Comparison of ENCODE assay signal across 1 cellular context in the genomic region with DNA sequence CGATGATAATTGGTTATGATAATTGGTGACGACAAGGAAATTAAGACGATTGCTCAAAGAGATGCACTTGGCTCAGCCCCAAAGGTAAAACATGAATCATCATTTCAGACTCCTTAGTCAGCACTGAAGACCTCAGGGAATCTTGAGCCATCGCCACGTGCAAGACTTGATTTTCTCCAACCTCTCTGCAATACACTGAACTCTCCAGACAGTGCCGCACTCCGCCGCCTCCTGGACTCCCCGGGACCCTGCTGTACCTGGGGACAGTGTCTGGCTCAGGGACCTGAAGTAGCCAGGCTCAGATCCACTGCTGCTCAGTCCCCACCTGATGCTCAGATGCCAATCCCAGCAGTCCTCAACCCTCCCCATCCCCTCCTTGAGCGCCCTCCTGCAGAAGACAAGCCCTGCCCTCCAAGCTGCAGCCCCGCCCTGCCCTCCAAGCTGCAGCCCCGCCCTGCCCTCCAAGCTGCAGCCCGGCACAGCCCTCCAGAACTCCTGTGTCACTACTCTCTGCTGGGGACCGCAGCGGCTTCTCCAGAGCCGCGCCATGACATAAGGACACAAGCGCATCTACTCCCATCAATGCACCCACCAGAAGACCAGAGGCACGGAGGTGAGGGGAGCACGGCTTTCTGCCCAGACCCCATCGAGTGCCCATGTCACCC.
A peak's percentile ranks its signal among the peaks of the same experiment; 100 is the strongest.
TF ChIP-seq lines count a peak whose summit lies in the region.

No MANE protein-coding gene starts in this region.

TF ChIP-seq in HepG2, 621 proteins besides CTCF, POLR2A, EP300 and RAD21 (continued from another document and continues in another):
- TF ChIP-seq MYPOP (CRISPR knock-in tag; IDR thresholded peaks at IDR 0.05) (no peak), DNMT3B (CRISPR knock-in tag; conservative IDR thresholded peaks at IDR 0.05) (no peak), KDM6A (CRISPR knock-in tag; IDR thresholded peaks at IDR 0.05; ENCODE audit: low read depth) (no peak), NFKB2 (CRISPR knock-in tag; IDR thresholded peaks at IDR 0.05; ENCODE audit: borderline replicate concordance) (peak; percentile 62; the same call in 1 of the 2 replicates), CCAR2 (optimal IDR thresholded peaks at IDR 0.05; ENCODE audit: low read depth, low read length) (no peak), U2AF2 (IDR thresholded peaks at IDR 0.05; ENCODE audit: low read depth, low read length) (no peak), KMT2B (CRISPR knock-in tag; IDR thresholded peaks at IDR 0.05) (peak; percentile 32; the same call in 1 of the 2 replicates), IKZF1 (IDR thresholded peaks at IDR 0.05) (no peak), ZNF343 (CRISPR knock-in tag; IDR thresholded peaks at IDR 0.05) (no peak), EED (CRISPR knock-in tag; IDR thresholded peaks at IDR 0.05) (peak; percentile 87), CREB1 (IDR thresholded peaks at IDR 0.05) (no peak), CREB1 (CRISPR knock-in tag; IDR thresholded peaks at IDR 0.05) (no peak), MAX (IDR thresholded peaks at IDR 0.05) (no peak), NCOR1 (IDR thresholded peaks at IDR 0.05; ENCODE audit: borderline replicate concordance, low read length) (no peak), HOXA3 (CRISPR knock-in tag; IDR thresholded peaks at IDR 0.05) (no peak), NCOA2 (CRISPR knock-in tag; IDR thresholded peaks at IDR 0.05) (0 out of 2 replicates have a peak, but pooled peaks have one; percentile 29), ZBTB7B (CRISPR knock-in tag; IDR thresholded peaks at IDR 0.05) (no peak), ZNF331 (CRISPR knock-in tag; IDR thresholded peaks at IDR 0.05) (no peak), HOXA9 (CRISPR knock-in tag; IDR thresholded peaks at IDR 0.05; ENCODE audit: borderline replicate concordance) (no peak), GATA4 (IDR thresholded peaks at IDR 0.05; ENCODE audit: borderline replicate concordance, low read depth) (no peak), KLF12 (CRISPR knock-in tag; IDR thresholded peaks at IDR 0.05; ENCODE audit: borderline replicate concordance) (no peak), TMF1 (CRISPR knock-in tag; IDR thresholded peaks at IDR 0.05; ENCODE audit: low read depth) (no peak), ZNF10 (CRISPR knock-in tag; IDR thresholded peaks at IDR 0.05; ENCODE audit: borderline replicate concordance, low read depth) (no peak), ZC3H13 (CRISPR knock-in tag; IDR thresholded peaks at IDR 0.05) (no peak), ETV6 (CRISPR knock-in tag; conservative IDR thresholded peaks at IDR 0.05) (no peak), ZNF773 (CRISPR knock-in tag; IDR thresholded peaks at IDR 0.05; ENCODE audit: borderline replicate concordance) (no peak), MED8 (CRISPR knock-in tag; IDR thresholded peaks at IDR 0.05; ENCODE audit: insufficient replicate concordance) (no peak), EEA1 (CRISPR knock-in tag; IDR thresholded peaks at IDR 0.05; ENCODE audit: borderline replicate concordance) (no peak), KLF15 (CRISPR knock-in tag; IDR thresholded peaks at IDR 0.05; ENCODE audit: borderline replicate concordance) (no peak), ZNF577 (CRISPR knock-in tag; IDR thresholded peaks at IDR 0.05; ENCODE audit: borderline replicate concordance, low read depth) (no peak), TEAD2 (CRISPR knock-in tag; IDR thresholded peaks at IDR 0.05) (no peak), SPEN (CRISPR knock-in tag; IDR thresholded peaks at IDR 0.05; ENCODE audit: low read depth) (no peak), ZNF101 (CRISPR knock-in tag; IDR thresholded peaks at IDR 0.05; ENCODE audit: borderline replicate concordance, low read depth) (no peak), RAD51 (IDR thresholded peaks at IDR 0.05; ENCODE audit: borderline replicate concordance) (no peak), ARID2 (CRISPR knock-in tag; IDR thresholded peaks at IDR 0.05; ENCODE audit: borderline replicate concordance) (peak; percentile 76; the same call in 1 of the 2 replicates), SMARCE1 (IDR thresholded peaks at IDR 0.05; ENCODE audit: borderline replicate concordance) (no peak), ELF1 (CRISPR knock-in tag; IDR thresholded peaks at IDR 0.05) (no peak), ZNF749 (CRISPR knock-in tag; IDR thresholded peaks at IDR 0.05; ENCODE audit: borderline replicate concordance) (no peak), PLRG1 (conservative IDR thresholded peaks at IDR 0.05) (no peak), ZNF496 (CRISPR knock-in tag; IDR thresholded peaks at IDR 0.05; ENCODE audit: insufficient replicate concordance) (no peak), MLX (CRISPR knock-in tag; IDR thresholded peaks at IDR 0.05) (no peak), ZKSCAN1 (IDR thresholded peaks at IDR 0.05; ENCODE audit: low read length) (no peak), ZMAT3 (CRISPR knock-in tag; conservative IDR thresholded peaks at IDR 0.05) (no peak), ZNF598 (CRISPR knock-in tag; IDR thresholded peaks at IDR 0.05; ENCODE audit: borderline replicate concordance) (no peak; the same call in 1 of the 2 replicates), MTF2 (CRISPR knock-in tag; IDR thresholded peaks at IDR 0.05; ENCODE audit: borderline replicate concordance) (peak; percentile 27; the same call in 1 of the 2 replicates), ESRRA (CRISPR knock-in tag; IDR thresholded peaks at IDR 0.05; ENCODE audit: low read depth) (no peak), USF2 (IDR thresholded peaks at IDR 0.05; ENCODE audit: low read depth, low read length) (no peak), USF2 (CRISPR knock-in tag; IDR thresholded peaks at IDR 0.05; ENCODE audit: borderline replicate concordance) (no peak; the same call in 1 of the 2 replicates), AHR (CRISPR knock-in tag; IDR thresholded peaks at IDR 0.05) (no peak)
- TF ChIP-seq, protein P1, sequence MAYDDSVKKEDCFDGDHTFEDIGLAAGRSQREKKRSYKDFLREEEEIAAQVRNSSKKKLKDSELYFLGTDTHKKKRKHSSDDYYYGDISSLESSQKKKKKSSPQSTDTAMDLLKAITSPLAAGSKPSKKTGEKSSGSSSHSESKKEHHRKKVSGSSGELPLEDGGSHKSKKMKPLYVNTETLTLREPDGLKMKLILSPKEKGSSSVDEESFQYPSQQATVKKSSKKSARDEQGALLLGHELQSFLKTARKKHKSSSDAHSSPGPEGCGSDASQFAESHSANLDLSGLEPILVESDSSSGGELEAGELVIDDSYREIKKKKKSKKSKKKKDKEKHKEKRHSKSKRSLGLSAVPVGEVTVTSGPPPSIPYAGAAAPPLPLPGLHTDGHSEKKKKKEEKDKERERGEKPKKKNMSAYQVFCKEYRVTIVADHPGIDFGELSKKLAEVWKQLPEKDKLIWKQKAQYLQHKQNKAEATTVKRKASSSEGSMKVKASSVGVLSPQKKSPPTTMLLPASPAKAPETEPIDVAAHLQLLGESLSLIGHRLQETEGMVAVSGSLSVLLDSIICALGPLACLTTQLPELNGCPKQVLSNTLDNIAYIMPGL (CRISPR knock-in tag; IDR thresholded peaks at IDR 0.05; ENCODE audit: borderline replicate concordance in 1 of 2, low read depth in 1 of 2) = no peak
- TF ChIP-seq, protein P2, sequence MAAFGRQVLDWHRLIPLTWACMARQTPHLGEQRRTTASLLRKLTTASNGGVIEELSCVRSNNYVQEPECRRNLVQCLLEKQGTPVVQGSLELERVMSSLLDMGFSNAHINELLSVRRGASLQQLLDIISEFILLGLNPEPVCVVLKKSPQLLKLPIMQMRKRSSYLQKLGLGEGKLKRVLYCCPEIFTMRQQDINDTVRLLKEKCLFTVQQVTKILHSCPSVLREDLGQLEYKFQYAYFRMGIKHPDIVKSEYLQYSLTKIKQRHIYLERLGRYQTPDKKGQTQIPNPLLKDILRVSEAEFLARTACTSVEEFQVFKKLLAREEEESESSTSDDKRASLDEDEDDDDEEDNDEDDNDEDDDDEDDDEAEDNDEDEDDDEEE (CRISPR knock-in tag; IDR thresholded peaks at IDR 0.05) = no peak
- TF ChIP-seq, protein P3, sequence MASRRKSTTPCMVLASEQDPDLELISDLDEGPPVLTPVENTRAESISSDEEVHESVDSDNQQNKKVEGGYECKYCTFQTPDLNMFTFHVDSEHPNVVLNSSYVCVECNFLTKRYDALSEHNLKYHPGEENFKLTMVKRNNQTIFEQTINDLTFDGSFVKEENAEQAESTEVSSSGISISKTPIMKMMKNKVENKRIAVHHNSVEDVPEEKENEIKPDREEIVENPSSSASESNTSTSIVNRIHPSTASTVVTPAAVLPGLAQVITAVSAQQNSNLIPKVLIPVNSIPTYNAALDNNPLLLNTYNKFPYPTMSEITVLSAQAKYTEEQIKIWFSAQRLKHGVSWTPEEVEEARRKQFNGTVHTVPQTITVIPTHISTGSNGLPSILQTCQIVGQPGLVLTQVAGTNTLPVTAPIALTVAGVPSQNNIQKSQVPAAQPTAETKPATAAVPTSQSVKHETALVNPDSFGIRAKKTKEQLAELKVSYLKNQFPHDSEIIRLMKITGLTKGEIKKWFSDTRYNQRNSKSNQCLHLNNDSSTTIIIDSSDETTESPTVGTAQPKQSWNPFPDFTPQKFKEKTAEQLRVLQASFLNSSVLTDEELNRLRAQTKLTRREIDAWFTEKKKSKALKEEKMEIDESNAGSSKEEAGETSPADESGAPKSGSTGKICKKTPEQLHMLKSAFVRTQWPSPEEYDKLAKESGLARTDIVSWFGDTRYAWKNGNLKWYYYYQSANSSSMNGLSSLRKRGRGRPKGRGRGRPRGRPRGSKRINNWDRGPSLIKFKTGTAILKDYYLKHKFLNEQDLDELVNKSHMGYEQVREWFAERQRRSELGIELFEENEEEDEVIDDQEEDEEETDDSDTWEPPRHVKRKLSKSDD (CRISPR knock-in tag; IDR thresholded peaks at IDR 0.05; ENCODE audit: low read depth) = no peak
- TF ChIP-seq, protein P4, sequence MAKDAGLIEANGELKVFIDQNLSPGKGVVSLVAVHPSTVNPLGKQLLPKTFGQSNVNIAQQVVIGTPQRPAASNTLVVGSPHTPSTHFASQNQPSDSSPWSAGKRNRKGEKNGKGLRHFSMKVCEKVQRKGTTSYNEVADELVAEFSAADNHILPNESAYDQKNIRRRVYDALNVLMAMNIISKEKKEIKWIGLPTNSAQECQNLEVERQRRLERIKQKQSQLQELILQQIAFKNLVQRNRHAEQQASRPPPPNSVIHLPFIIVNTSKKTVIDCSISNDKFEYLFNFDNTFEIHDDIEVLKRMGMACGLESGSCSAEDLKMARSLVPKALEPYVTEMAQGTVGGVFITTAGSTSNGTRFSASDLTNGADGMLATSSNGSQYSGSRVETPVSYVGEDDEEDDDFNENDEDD (CRISPR knock-in tag; IDR thresholded peaks at IDR 0.05; ENCODE audit: borderline replicate concordance) = no peak
